In the genomic region with DNA sequence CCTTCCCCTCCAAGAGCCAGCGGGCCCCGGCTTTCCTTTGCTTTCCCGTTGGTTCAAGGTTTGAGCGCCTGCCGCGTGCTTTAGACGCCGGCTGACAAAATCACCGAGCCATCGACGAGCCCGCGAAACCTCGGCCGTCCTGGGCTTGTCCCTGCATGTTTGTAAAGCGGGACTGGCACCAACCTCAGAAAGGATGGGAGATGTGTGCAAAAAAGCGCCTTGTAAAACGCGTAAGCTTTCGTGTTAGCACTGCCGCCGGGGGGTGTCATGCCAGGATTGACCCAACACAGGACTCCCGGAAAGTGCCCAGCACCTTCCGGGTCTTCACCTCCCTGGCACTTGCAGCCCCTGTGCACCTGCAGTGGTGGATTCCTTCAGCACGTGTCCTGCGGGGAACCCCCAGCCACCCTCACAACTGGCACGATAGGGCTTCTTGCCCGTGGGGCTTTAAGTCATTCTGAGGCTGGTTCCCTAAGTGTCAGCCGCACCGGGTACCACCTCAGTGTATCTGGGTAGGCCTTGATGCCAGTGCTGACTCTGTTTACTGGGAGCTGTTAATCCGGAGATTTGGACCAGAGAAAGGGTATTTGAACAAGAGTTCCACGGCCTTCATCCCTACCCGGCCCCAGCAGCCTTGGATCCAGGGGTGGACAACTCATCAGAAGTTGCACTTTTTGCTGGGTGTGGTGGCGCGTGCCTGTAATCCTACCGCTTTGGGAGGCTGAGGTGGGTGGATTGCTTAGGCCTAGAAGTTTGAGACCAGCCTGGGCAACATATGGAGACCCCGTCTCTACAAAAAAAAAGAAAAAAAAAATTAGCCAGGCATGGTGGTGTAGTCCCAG, we compare ENCODE assay signal across 8 cellular contexts. TPM values are rescaled to one million over a fixed set of nuclear protein-coding genes. Genes with fewer than 3 reads are reported as not detected.
DNase-seq lines count a peak whose midpoint lies in the region; ATAC-seq and TF ChIP-seq lines count a peak whose summit lies in the region.

No MANE protein-coding gene starts in this region.

- peak overlapping the region; percentile 89 to 95 (median 93) for H3K4me3 Mint-ChIP-seq in naive thymus-derived CD4-positive, alpha-beta T cell
- H3K4me3 Mint-ChIP-seq in type B pancreatic cell = peak overlapping the region; percentile 94

- H3K4me1 ChIP-seq in ACC112 (ENCODE audit: control insufficient read depth, insufficient read depth, low read length, unreplicated experiment) = peaks cover 14% of the 10 kb centered on the region
- peaks cover 22 to 24% of the 10 kb centered on the region in 2 donors for H3K4me1 ChIP-seq in naive thymus-derived CD4-positive, alpha-beta T cell (ENCODE audit: control insufficient read depth in 2 of 2, insufficient read depth in 2 of 2, low read length in 2 of 2)

- H3K79me2 ChIP-seq in ACC112 (ENCODE audit: control insufficient read depth, insufficient read depth, low read length, unreplicated experiment) = peaks cover 47% of the 10 kb centered on the region

- peak overlapping the region; percentile 94 for H3K4me3 ChIP-seq in ACC112 (ENCODE audit: low read depth, low read length)
- peak overlapping the region; percentile 71 for H3K4me3 ChIP-seq in naive thymus-derived CD4-positive, alpha-beta T cell (ENCODE audit: low read length)

- DNase-seq in GM19240 (ENCODE audit: insufficient read length, low spot score) (peak; percentile 65), dermis blood vessel endothelial cell (peak; percentile 39), type B pancreatic cell (ENCODE audit: extremely low spot score, unreplicated experiment) (no peak)
- peak in 1 of 9 donors; percentile 50 for DNase-seq in naive thymus-derived CD4-positive, alpha-beta T cell

- peak overlapping the region; percentile 78 to 95 (median 87) for H3K27ac Mint-ChIP-seq in naive thymus-derived CD4-positive, alpha-beta T cell
- peak overlapping the region; percentile 71 for H3K27ac Mint-ChIP-seq in type B pancreatic cell

- peaks cover 0 to 6% (median 0%) of the 10 kb centered on the region in 5 donors for H3K36me3 Mint-ChIP-seq in naive thymus-derived CD4-positive, alpha-beta T cell
- no peaks in the 10 kb centered on the region for H3K36me3 Mint-ChIP-seq in type B pancreatic cell

- peaks cover 3% of the 10 kb centered on the region; the same call in 1 of the 2 replicates for H3K36me3 ChIP-seq in ACC112 (ENCODE audit: insufficient read depth, low read length)
- peaks cover 0 to 19% (median 0%) of the 10 kb centered on the region in 3 experiments for H3K36me3 ChIP-seq in naive thymus-derived CD4-positive, alpha-beta T cell (ENCODE audit: control insufficient read depth in 2 of 3, insufficient read depth in 3 of 3, low read length in 3 of 3)

- H3K9me3 Mint-ChIP-seq in naive thymus-derived CD4-positive, alpha-beta T cell = no peaks in the 10 kb centered on the region
- H3K9me3 Mint-ChIP-seq in type B pancreatic cell = no peaks in the 10 kb centered on the region

- no peak for TF ChIP-seq CTCF in VCaP (conservative IDR thresholded peaks at IDR 0.05)
- TF ChIP-seq CTCF in type B pancreatic cell (conservative IDR thresholded peaks at IDR 0.05) = no peak

- H2AFZ ChIP-seq in ACC112 (ENCODE audit: low read length, unreplicated experiment) = peak overlapping the region; percentile 29

- H3K9me3 ChIP-seq in naive thymus-derived CD4-positive, alpha-beta T cell (ENCODE audit: control insufficient read depth in 2 of 3, low read length in 3 of 3) = no peaks in the 10 kb centered on the region

- no peak for ATAC-seq in naive thymus-derived CD4-positive, alpha-beta T cell
- ATAC-seq in GM21390 (IDR thresholded peaks at IDR 0.05; ENCODE audit: unreplicated experiment) (no peak), HG02610 (IDR thresholded peaks at IDR 0.05; ENCODE audit: unreplicated experiment) (no peak)

- CTCF ChIA-PET in naive thymus-derived CD4-positive, alpha-beta T cell (lab: Charles Lee) = interaction anchor here (0.6 to 1.3 kb wide), 4 partner anchors 8 to 216 kb away, joined by 3 to 7 read pairs (median 4); no protein-coding TSS in a partner anchor

- POLR2A ChIA-PET in naive thymus-derived CD4-positive, alpha-beta T cell (lab: Charles Lee) = interaction anchor here (1.0 to 2.2 kb wide), 10 partner anchors 13 to 279 kb away, joined by 3 to 24 read pairs (median 4); a partner anchor contains a TSS

- no peaks in the 10 kb centered on the region for H3K27me3 ChIP-seq in ACC112 (ENCODE audit: insufficient read depth, low read length)
- no peaks in the 10 kb centered on the region for H3K27me3 ChIP-seq in naive thymus-derived CD4-positive, alpha-beta T cell (ENCODE audit: control insufficient read depth in 2 of 2, insufficient read depth in 2 of 2, low read length in 2 of 2)

- peak overlapping the region; percentile 26; the same call in 1 of the 2 replicates for H3K27ac ChIP-seq in ACC112 (ENCODE audit: low read depth, low read length)
- peak overlapping the region; percentile 93 for H3K27ac ChIP-seq in VCaP
- peak overlapping the region; percentile 76 for H3K27ac ChIP-seq in naive thymus-derived CD4-positive, alpha-beta T cell (ENCODE audit: low read depth, low read length)

- H3K27me3 Mint-ChIP-seq in naive thymus-derived CD4-positive, alpha-beta T cell = no peaks in the 10 kb centered on the region
- H3K27me3 Mint-ChIP-seq in type B pancreatic cell = no peaks in the 10 kb centered on the region

- intact Hi-C loops in naive thymus-derived CD4-positive, alpha-beta T cell (cut with micrococcal nuclease) = loop anchor here (1.0 to 5.0 kb wide), 6 partner anchors 17 to 620 kb away; a partner anchor contains a TSS

- peaks cover 11 to 47% (median 33%) of the 10 kb centered on the region in 7 donors for H3K4me1 Mint-ChIP-seq in naive thymus-derived CD4-positive, alpha-beta T cell
- peaks cover 15% of the 10 kb centered on the region for H3K4me1 Mint-ChIP-seq in type B pancreatic cell (ENCODE audit: unreplicated experiment)

RNA-seq across cellular contexts. Expression of a gene that starts 0.8 kb away (rescaled TPM):
- 18.4 and 26.9 TPM in 2 replicates for total RNA-seq in dermis blood vessel endothelial cell
- 10 to 100 TPM; 34.2 to 45.6 (median 43.5) TPM for total RNA-seq in naive thymus-derived CD4-positive, alpha-beta T cell
- 10 to 100 TPM; 60.4 to 85.9 TPM for polyA plus RNA-seq in naive thymus-derived CD4-positive, alpha-beta T cell
- 56.9 and 82.3 TPM in 2 replicates for total RNA-seq in type B pancreatic cell (ENCODE audit: low replicate concordance)

RNA-seq across cellular contexts. Expression of a gene that starts 1.1 kb away (rescaled TPM):
- total RNA-seq in dermis blood vessel endothelial cell (12.1 and 24.5 TPM in 2 replicates), type B pancreatic cell (ENCODE audit: low replicate concordance) (45.7 and 50.1 TPM in 2 replicates)
- total RNA-seq in naive thymus-derived CD4-positive, alpha-beta T cell = 100 to 1,000 TPM in 2 of 5 experiments, 10 to 100 TPM in 3; 52.6 to 115 (median 90.0) TPM
- polyA plus RNA-seq in naive thymus-derived CD4-positive, alpha-beta T cell = 1 to 10 TPM; 3.2 to 5.3 TPM

RNA-seq across cellular contexts. Expression of a gene that starts 17.2 kb away (rescaled TPM):
- total RNA-seq in dermis blood vessel endothelial cell = 11.3 and 12.3 TPM in 2 replicates
- total RNA-seq in naive thymus-derived CD4-positive, alpha-beta T cell = 10 to 100 TPM in 2 of 5 experiments, 1 to 10 TPM in 3; 8.1 to 13.0 (median 10.0) TPM
- polyA plus RNA-seq in naive thymus-derived CD4-positive, alpha-beta T cell = 1 to 10 TPM; 2.7 to 7.6 TPM
- 12.8 and 26.8 TPM in 2 replicates for total RNA-seq in type B pancreatic cell (ENCODE audit: low replicate concordance)

RNA-seq across cellular contexts. Expression of a gene that starts 55.2 kb away (rescaled TPM):
- 101 and 106 TPM in 2 replicates for total RNA-seq in dermis blood vessel endothelial cell
- total RNA-seq in naive thymus-derived CD4-positive, alpha-beta T cell = 100 to 1,000 TPM in 1 of 5 experiments, 10 to 100 TPM in 4; 54.9 to 122 (median 86.5) TPM
- 10 to 100 TPM; 45.0 to 84.8 TPM for polyA plus RNA-seq in naive thymus-derived CD4-positive, alpha-beta T cell
- 85.0 and 118 TPM in 2 replicates for total RNA-seq in type B pancreatic cell (ENCODE audit: low replicate concordance)

Comparison
In these comparisons a context has a peak if more than half of its experiments do, and no peak if none do; other contexts are left out.
1. H3K27ac ChIP-seq: peak in every context shown above with its lines; median percentile 93 in VCaP; 76 in naive thymus-derived CD4-positive, alpha-beta T cell; 26 in ACC112.